Comparison of ENCODE assay signal across 8 cellular contexts in genomic region chr11:19938051-19938856, GRCh38.
DNase-seq lines count a peak whose midpoint lies in the region; ATAC-seq and TF ChIP-seq lines count a peak whose summit lies in the region.

No MANE protein-coding gene starts in this region.

- no peaks in the 10 kb centered on the region for H3K79me2 ChIP-seq in DOHH2 (ENCODE audit: control insufficient read depth, low read length)

- H3K4me2 ChIP-seq in DOHH2 (ENCODE audit: low read length): peak overlapping the region; percentile 25

- H3K27me3 ChIP-seq in DOHH2 (ENCODE audit: control insufficient read depth, low read length) (no peaks in the 10 kb centered on the region), dorsolateral prefrontal cortex (no peaks in the 10 kb centered on the region)

- ATAC-seq in GM19452 (IDR thresholded peaks at IDR 0.05; ENCODE audit: unreplicated experiment) (peak; percentile 71), SK-N-SH treated with all-trans-retinoic acid at 6 μM for 48 hours (peak; percentile 47), HG02840 (IDR thresholded peaks at IDR 0.05; ENCODE audit: low FRiP score, unreplicated experiment) (no peak)

- DNase-seq in HK-2 (ENCODE audit: unreplicated experiment): peak; percentile 17
- peak in 3 of 10 donors; percentile 35 to 60 (median 57) for DNase-seq in dorsolateral prefrontal cortex
- peak; percentile 48 for DNase-seq in midbrain (lab: John Stamatoyannopoulos, UW)
- DNase-seq in GF-D8 (lab: John Stamatoyannopoulos, UW): no peak

- no peak overlapping the region for H3K4me3 ChIP-seq in DOHH2 (ENCODE audit: low read length)
- no peak overlapping the region for H3K4me3 ChIP-seq in dorsolateral prefrontal cortex

- H3K36me3 ChIP-seq in DOHH2 (ENCODE audit: control insufficient read depth, low read length): no peaks in the 10 kb centered on the region

- no peaks in the 10 kb centered on the region for H3K9me3 ChIP-seq in DOHH2 (ENCODE audit: control insufficient read depth, insufficient read depth, low read length)

- TF ChIP-seq CTCF in DOHH2 (IDR thresholded peaks at IDR 0.05; ENCODE audit: low read depth, low read length, poor library complexity, severe bottlenecking): peak; percentile 81
- TF ChIP-seq CTCF in dorsolateral prefrontal cortex (IDR thresholded peaks at IDR 0.05 in 54 of 56, conservative IDR thresholded peaks at IDR 0.05 in 2 of 56; ENCODE audit: low read depth in 1 of 56, partially characterized antibody in 56 of 56): peak; percentile 49 to 84 (median 75)

- H4K20me1 ChIP-seq in DOHH2 (ENCODE audit: control insufficient read depth, insufficient read depth, low read depth, low read length): no peaks in the 10 kb centered on the region

- intact Hi-C loops in dorsolateral prefrontal cortex (cut with DNase I): no loop called here

- no peaks in the 10 kb centered on the region for H3K9me2 ChIP-seq in DOHH2 (replicated peaks; ENCODE audit: control insufficient read depth, low read length)

- H3K27ac ChIP-seq in DOHH2 (ENCODE audit: low read depth, low read length) (no peak overlapping the region), dorsolateral prefrontal cortex (peak overlapping the region in 4 of 59 donors; percentile 6 to 23 (median 18))

- H3K4me1 ChIP-seq in DOHH2 (ENCODE audit: control insufficient read depth, low read length): peaks cover 15% of the 10 kb centered on the region

- H3F3A ChIP-seq in DOHH2 (ENCODE audit: control insufficient read depth, insufficient read depth): no peaks in the 10 kb centered on the region

TF ChIP-seq in SK-N-SH treated with all-trans-retinoic acid at 6 μM for 48 hours, 23 proteins besides CTCF, POLR2A, EP300 and RAD21:
- no peak for TF ChIP-seq ZC3H10 (CRISPR knock-in tag; IDR thresholded peaks at IDR 0.05)
- no peak for TF ChIP-seq TCF4 (CRISPR knock-in tag; IDR thresholded peaks at IDR 0.05; ENCODE audit: borderline replicate concordance)
- TF ChIP-seq ZNF70 (CRISPR knock-in tag; IDR thresholded peaks at IDR 0.05): no peak
- no peak for TF ChIP-seq CSDC2 (CRISPR knock-in tag; IDR thresholded peaks at IDR 0.05)
- TF ChIP-seq CREB5 (CRISPR knock-in tag; IDR thresholded peaks at IDR 0.05; ENCODE audit: low read depth): no peak
TF ChIP-seq in SK-N-SH treated with all-trans-retinoic acid at 6 μM for 48 hours: peak in this region for 0.
